15 cellular contexts compared by ENCODE assay signal in genomic region chr10:119377905-119378736, GRCh38.
DNase-seq lines count a peak whose midpoint lies in the region; ATAC-seq, FAIRE-seq and TF ChIP-seq lines count a peak whose summit lies in the region.
"Had no signal": no experiment of that assay in that cellular context is flagged by ENCODE, and none has a peak within 500 bp of the region (broad histone marks: within the 10 kb centered on the region; RNA-seq: fewer than 3 reads in every experiment).

No MANE protein-coding gene starts in this region.

- CTCF ChIA-PET in SK-N-SH (lab: Yijun Ruan, JAX) = no interaction called here

- H3K4me1 ChIP-seq in SK-N-SH (ENCODE audit: control insufficient read depth in 1 of 2, insufficient read depth in 2 of 2, low read depth in 1 of 2, low read length in 1 of 2) (peaks cover 0 to 36% of the 10 kb centered on the region in 2 experiments; a peak in 1 of 4 replicates), ascending aorta (peaks cover 3 to 18% of the 10 kb centered on the region in 2 donors)
- H3K4me1 ChIP-seq: body of pancreas had no signal

- H3K9me3 ChIP-seq in SK-N-SH = no peaks in the 10 kb centered on the region
- H3K9me3 ChIP-seq in ascending aorta = no peaks in the 10 kb centered on the region
- H3K9me3 ChIP-seq: body of pancreas, SJSA1 had no signal

- no peaks in the 10 kb centered on the region for H3K9me2 ChIP-seq in SK-N-SH

- H3K27me3 ChIP-seq in SK-N-SH (ENCODE audit: insufficient read depth) (no peaks in the 10 kb centered on the region), ascending aorta (no peaks in the 10 kb centered on the region)
- H3K27me3 ChIP-seq: body of pancreas, SJSA1 had no signal

- H3K9ac ChIP-seq in SK-N-SH = no peak overlapping the region

- TF ChIP-seq RAD21 in SK-N-SH (IDR thresholded peaks at IDR 0.05; ENCODE audit: low read length) = no peak

- H3K4me3 ChIP-seq in SK-N-SH (ENCODE audit: low read depth in 2 of 2, low read length in 1 of 2) = no peak overlapping the region
- H3K4me3 ChIP-seq in ascending aorta = no peak overlapping the region
- H3K4me3 ChIP-seq: body of pancreas, SJSA1 had no signal

- TF ChIP-seq CTCF in SK-N-SH (IDR thresholded peaks at IDR 0.05) = no peak
- TF ChIP-seq CTCF in ascending aorta (IDR thresholded peaks at IDR 0.05) = no peak

- intact Hi-C loops in ascending aorta (cut with DNase I) = no loop called here

- no peak overlapping the region; a peak in 1 of 4 replicates for H3K27ac ChIP-seq in SK-N-SH (ENCODE audit: low read depth in 2 of 2, low read length in 1 of 2)
- peak overlapping the region; percentile 7 to 17 for H3K27ac ChIP-seq in ascending aorta
- H3K27ac ChIP-seq: body of pancreas, SJSA1 had no signal

- TF ChIP-seq EP300 in SK-N-SH (IDR thresholded peaks at IDR 0.05; ENCODE audit: borderline replicate concordance in 1 of 2, low read depth in 1 of 2, low read length in 1 of 2) = no peak

- H2AFZ ChIP-seq in SK-N-SH (ENCODE audit: low read depth) = no peak overlapping the region

- no peak overlapping the region for H3K4me2 ChIP-seq in SK-N-SH

- H3K79me2 ChIP-seq in SK-N-SH (ENCODE audit: insufficient read depth) = no peaks in the 10 kb centered on the region

- 90% methylated on average over 18 of the region's 29 CpGs for WGBS in SK-N-SH (ENCODE audit: low lambda C conversion rate)

- peak; percentile 57 for DNase-seq in SK-N-SH
- DNase-seq in ascending aorta (ENCODE audit: low spot score in 2 of 2) = no peak
- peak; percentile 80 for DNase-seq in left kidney (ENCODE audit: low read depth, low spot score)
- DNase-seq in urothelium cell line (ENCODE audit: low spot score) = no peak
- DNase-seq in activated T-cell treated with anti-CD3 and anti-CD28 coated beads for 4 hours = no peak
- DNase-seq in UCSD-AML1 (lab: John Stamatoyannopoulos, UW; ENCODE audit: unreplicated experiment) = no peak
- DNase-seq: activated T-cell treated with anti-CD3 and anti-CD28 coated beads, Interleukin-2, amount 50 U/mL, for 48 hours; body of pancreas; NCI-H526 had no signal

- ATAC-seq in SK-N-SH treated with all-trans-retinoic acid at 6 μM for 48 hours = no peak
- ATAC-seq in GM19351 (IDR thresholded peaks at IDR 0.05; ENCODE audit: unreplicated experiment) = no peak
- ATAC-seq: body of pancreas, esophagus mucosa, HepG2 had no signal

- POLR2A ChIA-PET in SK-N-SH (lab: Yijun Ruan, JAX) = no interaction called here

- FAIRE-seq in urothelium cell line (lab: Jason Lieb, UNC) = peak; percentile 52
- FAIRE-seq: HepG2, islet of Langerhans had no signal

- no peaks in the 10 kb centered on the region for H4K20me1 ChIP-seq in SK-N-SH (ENCODE audit: insufficient read depth)

- no peaks in the 10 kb centered on the region for H3F3A ChIP-seq in SK-N-SH (replicated peaks; ENCODE audit: insufficient read depth)

- H3K36me3 ChIP-seq in SK-N-SH (replicated peaks in 1 of 2; ENCODE audit: control insufficient read depth in 1 of 2, insufficient read depth in 2 of 2, low read length in 1 of 2) (no peaks in the 10 kb centered on the region), ascending aorta (peaks cover 19 to 26% of the 10 kb centered on the region in 2 donors)

TF ChIP-seq in SK-N-SH, 30 proteins besides CTCF, POLR2A, EP300 and RAD21:
- TF ChIP-seq RFX5 (IDR thresholded peaks at IDR 0.05; ENCODE audit: low read length) (no peak), NRF1 (IDR thresholded peaks at IDR 0.05; ENCODE audit: low read depth, low read length) (no peak), GATA2 (CRISPR knock-in tag; IDR thresholded peaks at IDR 0.05) (peak; percentile 63; the same call in 1 of the 2 replicates), ZBTB33 (IDR thresholded peaks at IDR 0.05; ENCODE audit: borderline replicate concordance, low read depth) (no peak)
TF ChIP-seq in SK-N-SH: peak in this region for 1.

TF ChIP-seq in SK-N-SH treated with all-trans-retinoic acid at 6 μM for 48 hours, 23 proteins besides CTCF, POLR2A, EP300 and RAD21:
- TF ChIP-seq CSDC2 (CRISPR knock-in tag; IDR thresholded peaks at IDR 0.05) (no peak), ESRRG (CRISPR knock-in tag; IDR thresholded peaks at IDR 0.05) (no peak), ZC3H10 (CRISPR knock-in tag; IDR thresholded peaks at IDR 0.05) (no peak), CSRNP3 (CRISPR knock-in tag; IDR thresholded peaks at IDR 0.05) (no peak), ZNF8 (CRISPR knock-in tag; IDR thresholded peaks at IDR 0.05) (no peak), ZNF565 (CRISPR knock-in tag; conservative IDR thresholded peaks at IDR 0.05; ENCODE audit: low read depth) (no peak), ARNTL (CRISPR knock-in tag; IDR thresholded peaks at IDR 0.05; ENCODE audit: borderline replicate concordance, low read depth) (no peak), TCF4 (CRISPR knock-in tag; IDR thresholded peaks at IDR 0.05; ENCODE audit: borderline replicate concordance) (no peak), ISL1 (CRISPR knock-in tag; IDR thresholded peaks at IDR 0.05) (no peak)

Comparison
In these comparisons a context has a peak if more than half of its experiments do, and no peak if none do; other contexts are left out.
1. DNase-seq: peak in SK-N-SH (single experiment) and left kidney (single experiment); none in ascending aorta (0 of 2), urothelium cell line (single experiment), activated T-cell treated with anti-CD3 and anti-CD28 coated beads for 4 hours (single experiment) and UCSD-AML1 (single experiment).
2. H3K27ac ChIP-seq: peak in ascending aorta (2 of 2); none in SK-N-SH (0 of 2).